Comparison of ENCODE assay signal across 11 cellular contexts in genomic region chr7:114426824-114427223, GRCh38. TPM values are rescaled to one million over a fixed set of nuclear protein-coding genes. Genes with fewer than 3 reads are reported as not detected.
DNase-seq lines count a peak whose midpoint lies in the region; ATAC-seq and TF ChIP-seq lines count a peak whose summit lies in the region.
"Had no signal": no experiment of that assay in that cellular context is flagged by ENCODE, and none has a peak within 500 bp of the region (broad histone marks: within the 10 kb centered on the region; RNA-seq: fewer than 3 reads in every experiment).

No MANE protein-coding gene starts in this region.

- peak; percentile 51 to 56 for TF ChIP-seq RAD21 in liver (IDR thresholded peaks at IDR 0.05)

- H3K9me3 ChIP-seq in adrenal gland (replicated peaks in 1 of 3) (no peaks in the 10 kb centered on the region), liver (ENCODE audit: control insufficient read depth in 4 of 4, low read length in 3 of 4) (no peaks in the 10 kb centered on the region)

- H3K36me3 ChIP-seq in adrenal gland (replicated peaks in 1 of 2) (no peaks in the 10 kb centered on the region), liver (ENCODE audit: control insufficient read depth in 4 of 4, insufficient read depth in 3 of 4, low read depth in 1 of 4, low read length in 3 of 4) (no peaks in the 10 kb centered on the region)

- no peak overlapping the region for H3K9ac ChIP-seq in liver (ENCODE audit: low read depth in 1 of 2, low read length in 2 of 2)

- H3K27me3 ChIP-seq in adrenal gland: no peaks in the 10 kb centered on the region
- H3K27me3 ChIP-seq in liver (ENCODE audit: control insufficient read depth in 4 of 4, insufficient read depth in 4 of 4, low read length in 3 of 4): no peaks in the 10 kb centered on the region

- ATAC-seq in GM21526 (IDR thresholded peaks at IDR 0.05; ENCODE audit: low FRiP score, unreplicated experiment): no peak
- no peak for ATAC-seq in sciatic nerve
- ATAC-seq: left ventricle myocardium superior had no signal

- intact Hi-C loops in adrenal gland (cut with DNase I): no loop called here
- intact Hi-C loops in sciatic nerve (cut with DNase I): no loop called here

- no peak for TF ChIP-seq POLR2A in adrenal gland (IDR thresholded peaks at IDR 0.05)

- no peaks in the 10 kb centered on the region for H3K4me1 ChIP-seq in adrenal gland (replicated peaks in 1 of 2)
- H3K4me1 ChIP-seq in liver (ENCODE audit: control insufficient read depth in 4 of 4, insufficient read depth in 4 of 4, low read length in 3 of 4): no peaks in the 10 kb centered on the region

- no peak overlapping the region for H3K4me3 ChIP-seq in adrenal gland
- H3K4me3 ChIP-seq in liver (ENCODE audit: low read depth in 1 of 3, low read length in 3 of 3): no peak overlapping the region

- TF ChIP-seq CTCF in adrenal gland (IDR thresholded peaks at IDR 0.05): peak in 4 of 6 experiments; percentile 11 to 33 (median 18)
- peak; percentile 20 for TF ChIP-seq CTCF in liver (IDR thresholded peaks at IDR 0.05; ENCODE audit: low read depth, low read length, missing input control)

- DNase-seq in DMS53 treated with DMSO at 0.1 percent for 48 hours (lab: John Stamatoyannopoulos, UW; ENCODE audit: unreplicated experiment) (peak; percentile 43), MV-4-11 (lab: John Stamatoyannopoulos, UW) (peak; percentile 31), adrenal gland (no peak), sciatic nerve (ENCODE audit: low spot score) (no peak), retina (no peak), cortex of kidney (lab: John Stamatoyannopoulos, UW) (no peak)
- DNase-seq: activated naive CD8-positive, alpha-beta T cell treated with anti-CD3 and anti-CD28 coated beads for 36 hours; left ventricle myocardium superior had no signal

- H3K27ac ChIP-seq in adrenal gland (no peak overlapping the region), liver (ENCODE audit: low read depth in 1 of 2, low read length in 2 of 2) (no peak overlapping the region)
- H3K27ac ChIP-seq: HL-60 had no signal

- WGBS in adrenal gland, 4 donors: 52 to 57% (median 53%) methylated on average over 4 of the region's 4 CpGs
- WGBS in liver: 77% methylated on average over 4 of the region's 4 CpGs

TF ChIP-seq in liver, 16 proteins besides CTCF, POLR2A, EP300 and RAD21:
- no peak for TF ChIP-seq YY1 (IDR thresholded peaks at IDR 0.05)
- TF ChIP-seq MAX (IDR thresholded peaks at IDR 0.05): no peak
- no peak for TF ChIP-seq NR2F2 (IDR thresholded peaks at IDR 0.05)
- no peak for TF ChIP-seq FOXA2 (IDR thresholded peaks at IDR 0.05)
- TF ChIP-seq REST (IDR thresholded peaks at IDR 0.05): no peak
- no peak for TF ChIP-seq GABPA (IDR thresholded peaks at IDR 0.05 in 1 of 2, conservative IDR thresholded peaks at IDR 0.05 in 1 of 2)
- TF ChIP-seq ATF3 (IDR thresholded peaks at IDR 0.05): no peak
- no peak for TF ChIP-seq FOXA1 (IDR thresholded peaks at IDR 0.05)
- no peak for TF ChIP-seq HNF4A (conservative IDR thresholded peaks at IDR 0.05)
- no peak for TF ChIP-seq ZBTB33 (IDR thresholded peaks at IDR 0.05)
- no peak for TF ChIP-seq JUND (IDR thresholded peaks at IDR 0.05)
- no peak for TF ChIP-seq RXRA (IDR thresholded peaks at IDR 0.05)
- no peak for TF ChIP-seq TAF1 (conservative IDR thresholded peaks at IDR 0.05)
- no peak for TF ChIP-seq EGR1 (IDR thresholded peaks at IDR 0.05; ENCODE audit: low read depth in 2 of 2)
- no peak for TF ChIP-seq SP1 (IDR thresholded peaks at IDR 0.05)

RNA-seq across cellular contexts. Expression of gene FOXP2, which starts 12.2 kb away (rescaled TPM):
- total RNA-seq in adrenal gland (1 to 10 TPM; 1.1 to 6.8 (median 3.0) TPM), liver (1 to 10 TPM; 4.0 to 7.4 TPM), sciatic nerve (24.7 TPM)
- polyA plus RNA-seq in adrenal gland (1 to 10 TPM; 1.4 to 2.4 (median 1.5) TPM), liver (1 to 10 TPM; 1.2 to 7.4 TPM)
- total RNA-seq: activated naive CD8-positive, alpha-beta T cell treated with anti-CD3 and anti-CD28 coated beads for 36 hours had no signal

Comparison
In these comparisons a context has a peak if more than half of its experiments do, and no peak if none do; other contexts are left out.
1. DNase-seq: peak in DMS53 treated with DMSO at 0.1 percent for 48 hours (single experiment) and MV-4-11 (single experiment); none in adrenal gland (0 of 7), sciatic nerve (single experiment), retina (single experiment) and cortex of kidney (single experiment).